22 cellular contexts compared by ENCODE assay signal in genomic region chr1:156242738-156243137, GRCh38. TPM values are rescaled to one million over a fixed set of nuclear protein-coding genes. Genes with fewer than 3 reads are reported as not detected.
A peak's percentile ranks its signal among the peaks of the same experiment; 100 is the strongest.
DNase-seq lines count a peak whose midpoint lies in the region; ATAC-seq and TF ChIP-seq lines count a peak whose summit lies in the region.
"Had no signal": no experiment of that assay in that cellular context is flagged by ENCODE, and none has a peak within 500 bp of the region (broad histone marks: within the 10 kb centered on the region; RNA-seq: fewer than 3 reads in every experiment).

No MANE protein-coding gene starts in this region.

- peak overlapping the region; percentile 90 for H3K4me2 ChIP-seq in BLaER1
- H3K4me2 ChIP-seq: PC-9, SK-N-SH had no signal

- no peaks in the 10 kb centered on the region for H3K9me3 ChIP-seq in BLaER1
- H3K9me3 ChIP-seq: SK-N-SH had no signal

- no peak for TF ChIP-seq CTCF in progenitor cell of endocrine pancreas (IDR thresholded peaks at IDR 0.05; ENCODE audit: unreplicated experiment)

- no peaks in the 10 kb centered on the region for H3K27me3 Mint-ChIP-seq in activated T-helper 2 cell treated with anti-CD3 and anti-CD28 coated beads, Interferon-gamma antibody, Interleukin-2, Interleukin-4, amounts not matched to agents 10 μg/mL and 5 μg/mL and 100 μg/mL, durations not matched to agents 14 hours and 24 hours and 36 hours (ENCODE audit: low read depth)
- no peaks in the 10 kb centered on the region for H3K27me3 Mint-ChIP-seq in progenitor cell of endocrine pancreas
- H3K27me3 Mint-ChIP-seq: CD4-positive, CD25-positive, alpha-beta regulatory T cell had no signal

- no peak for ATAC-seq in GM18520 (IDR thresholded peaks at IDR 0.05; ENCODE audit: unreplicated experiment)
- no peak for ATAC-seq in HG03354 (IDR thresholded peaks at IDR 0.05; ENCODE audit: poor library complexity, severe bottlenecking, unreplicated experiment)
- ATAC-seq in HG03469 (IDR thresholded peaks at IDR 0.05; ENCODE audit: unreplicated experiment) = no peak
- ATAC-seq: HCT116 had no signal

- no peaks in the 10 kb centered on the region for H3K9me3 Mint-ChIP-seq in activated T-helper 2 cell treated with anti-CD3 and anti-CD28 coated beads, Interferon-gamma antibody, Interleukin-2, Interleukin-4, amounts not matched to agents 10 μg/mL and 5 μg/mL and 100 μg/mL, durations not matched to agents 14 hours and 24 hours and 36 hours
- no peaks in the 10 kb centered on the region for H3K9me3 Mint-ChIP-seq in progenitor cell of endocrine pancreas (ENCODE audit: low read depth)
- H3K9me3 Mint-ChIP-seq: CD4-positive, CD25-positive, alpha-beta regulatory T cell had no signal

- no peak overlapping the region for H3K27ac ChIP-seq in BLaER1
- H3K27ac ChIP-seq: PC-9 had no signal

- no peak overlapping the region for H3K4me3 Mint-ChIP-seq in activated T-helper 2 cell treated with anti-CD3 and anti-CD28 coated beads, Interferon-gamma antibody, Interleukin-2, Interleukin-4, amounts not matched to agents 10 μg/mL and 5 μg/mL and 100 μg/mL, durations not matched to agents 14 hours and 24 hours and 36 hours (ENCODE audit: low read depth)
- H3K4me3 Mint-ChIP-seq in progenitor cell of endocrine pancreas (ENCODE audit: low read depth) = no peak overlapping the region
- H3K4me3 Mint-ChIP-seq: B cell had no signal

- intact Hi-C loops in activated T-helper 2 cell treated with anti-CD3 and anti-CD28 coated beads, Interferon-gamma antibody, Interleukin-2, Interleukin-4, amounts not matched to agents 10 μg/mL and 5 μg/mL and 100 μg/mL, durations not matched to agents 14 hours and 24 hours and 36 hours (cut with micrococcal nuclease) = no loop called here

- H3K4me3 ChIP-seq in BLaER1 (no peak overlapping the region), H7 (ENCODE audit: insufficient read depth, low read depth, low read length) (no peak overlapping the region)
- H3K4me3 ChIP-seq: GM12878, PC-9 had no signal

- H3K36me3 ChIP-seq in BLaER1 (peaks cover 34% of the 10 kb centered on the region), H7 (replicated peaks; ENCODE audit: control insufficient read depth, insufficient read depth, low read length) (peaks cover 4% of the 10 kb centered on the region)

- no peak overlapping the region for H3K9ac ChIP-seq in BLaER1
- H3K9ac ChIP-seq: SK-N-SH had no signal

- H3K27ac Mint-ChIP-seq in activated T-helper 2 cell treated with anti-CD3 and anti-CD28 coated beads, Interferon-gamma antibody, Interleukin-2, Interleukin-4, amounts not matched to agents 10 μg/mL and 5 μg/mL and 100 μg/mL, durations not matched to agents 14 hours and 24 hours and 36 hours = peak overlapping the region; percentile 50
- peak overlapping the region; percentile 76 for H3K27ac Mint-ChIP-seq in progenitor cell of endocrine pancreas
- H3K27ac Mint-ChIP-seq: B cell had no signal

- H3K36me3 Mint-ChIP-seq in activated T-helper 2 cell treated with anti-CD3 and anti-CD28 coated beads, Interferon-gamma antibody, Interleukin-2, Interleukin-4, amounts not matched to agents 10 μg/mL and 5 μg/mL and 100 μg/mL, durations not matched to agents 14 hours and 24 hours and 36 hours (ENCODE audit: low read depth) = peaks cover 26% of the 10 kb centered on the region
- peaks cover 7% of the 10 kb centered on the region for H3K36me3 Mint-ChIP-seq in progenitor cell of endocrine pancreas (ENCODE audit: insufficient read depth)

- H3K27me3 ChIP-seq in BLaER1 = peaks cover 23% of the 10 kb centered on the region
- no peaks in the 10 kb centered on the region for H3K27me3 ChIP-seq in H7 (ENCODE audit: control insufficient read depth, insufficient read depth, low read length)

- H3K4me1 ChIP-seq in BLaER1 = peaks cover 70% of the 10 kb centered on the region

- H3K4me1 Mint-ChIP-seq in activated T-helper 2 cell treated with anti-CD3 and anti-CD28 coated beads, Interferon-gamma antibody, Interleukin-2, Interleukin-4, amounts not matched to agents 10 μg/mL and 5 μg/mL and 100 μg/mL, durations not matched to agents 14 hours and 24 hours and 36 hours (ENCODE audit: low read depth) = peaks cover 17% of the 10 kb centered on the region
- peaks cover 4% of the 10 kb centered on the region for H3K4me1 Mint-ChIP-seq in progenitor cell of endocrine pancreas (ENCODE audit: low read depth)

- H4K20me1 ChIP-seq in BLaER1 = peaks cover 88% of the 10 kb centered on the region

- DNase-seq in H7 (peak; percentile 67), progenitor cell of endocrine pancreas (ENCODE audit: low spot score, unreplicated experiment) (no peak)
- no peak for DNase-seq in activated T-helper 2 cell treated with anti-CD3 and anti-CD28 coated beads, Interferon-gamma antibody, Interleukin-2, Interleukin-4, amounts not matched to agents 10 μg/mL and 5 μg/mL and 100 μg/mL, durations not matched to agents 14 hours and 24 hours and 36 hours (ENCODE audit: low spot score)
- DNase-seq: CD4-positive, CD25-positive, alpha-beta regulatory T cell; DMS 273 treated with DMSO at 0.1 percent for 48 hours; DND-41; KG1; NCI-H1105; NCI-H146; NCI-H2029; NCI-H2227 treated with DMSO at 0.1 percent for 48 hours; NCI-H510A; PC-9; SIG-M5; SK-N-SH had no signal

RNA-seq across cellular contexts. Expression of gene BGLAP, which starts 0.8 kb away (rescaled TPM):
- total RNA-seq in H7 (2014; rRNA removed; shearing (Covaris generic)) = 1.4 and 2.7 TPM in 2 replicates
- total RNA-seq in activated T-helper 2 cell treated with anti-CD3 and anti-CD28 coated beads, Interferon-gamma antibody, Interleukin-2, Interleukin-4, amounts not matched to agents 10 μg/mL and 5 μg/mL and 100 μg/mL, durations not matched to agents 14 hours and 24 hours and 36 hours = 1.7 and 2.2 TPM in 2 replicates
- total RNA-seq in progenitor cell of endocrine pancreas = 4.8 and 5.8 TPM in 2 replicates

RNA-seq across cellular contexts. Expression of gene PAQR6, which starts 5.1 kb away (rescaled TPM):
- 6.1 and 11.5 TPM in 2 replicates for total RNA-seq in H7 (2014; rRNA removed; shearing (Covaris generic))
- total RNA-seq in activated T-helper 2 cell treated with anti-CD3 and anti-CD28 coated beads, Interferon-gamma antibody, Interleukin-2, Interleukin-4, amounts not matched to agents 10 μg/mL and 5 μg/mL and 100 μg/mL, durations not matched to agents 14 hours and 24 hours and 36 hours = 5.8 and 7.1 TPM in 2 replicates
- 21.5 and 22.3 TPM in 2 replicates for total RNA-seq in progenitor cell of endocrine pancreas

RNA-seq across cellular contexts. Expression of gene PMF1, which starts 29.9 kb away (rescaled TPM):
- 286 and 290 TPM in 2 replicates for total RNA-seq in H7 (2014; rRNA removed; shearing (Covaris generic))
- total RNA-seq in activated T-helper 2 cell treated with anti-CD3 and anti-CD28 coated beads, Interferon-gamma antibody, Interleukin-2, Interleukin-4, amounts not matched to agents 10 μg/mL and 5 μg/mL and 100 μg/mL, durations not matched to agents 14 hours and 24 hours and 36 hours = 115 and 117 TPM in 2 replicates
- 77.7 and 80.9 TPM in 2 replicates for total RNA-seq in progenitor cell of endocrine pancreas

RNA-seq across cellular contexts. Expression of gene SMG5, which starts 39.9 kb away (rescaled TPM):
- 216 and 232 TPM in 2 replicates for total RNA-seq in H7 (2014; rRNA removed; shearing (Covaris generic))
- 83.2 and 89.3 TPM in 2 replicates for total RNA-seq in activated T-helper 2 cell treated with anti-CD3 and anti-CD28 coated beads, Interferon-gamma antibody, Interleukin-2, Interleukin-4, amounts not matched to agents 10 μg/mL and 5 μg/mL and 100 μg/mL, durations not matched to agents 14 hours and 24 hours and 36 hours
- total RNA-seq in progenitor cell of endocrine pancreas = 114 TPM in 2 replicates

RNA-seq across cellular contexts. Expression of gene TMEM79, which starts 41.4 kb away (rescaled TPM):
- total RNA-seq in H7 (2014; rRNA removed; shearing (Covaris generic)) = 2.3 and 3.1 TPM in 2 replicates
- 6.8 and 7.8 TPM in 2 replicates for total RNA-seq in activated T-helper 2 cell treated with anti-CD3 and anti-CD28 coated beads, Interferon-gamma antibody, Interleukin-2, Interleukin-4, amounts not matched to agents 10 μg/mL and 5 μg/mL and 100 μg/mL, durations not matched to agents 14 hours and 24 hours and 36 hours
- 5.1 and 5.9 TPM in 2 replicates for total RNA-seq in progenitor cell of endocrine pancreas
